Comparison of ENCODE assay signal across 11 cellular contexts in the genomic region with DNA sequence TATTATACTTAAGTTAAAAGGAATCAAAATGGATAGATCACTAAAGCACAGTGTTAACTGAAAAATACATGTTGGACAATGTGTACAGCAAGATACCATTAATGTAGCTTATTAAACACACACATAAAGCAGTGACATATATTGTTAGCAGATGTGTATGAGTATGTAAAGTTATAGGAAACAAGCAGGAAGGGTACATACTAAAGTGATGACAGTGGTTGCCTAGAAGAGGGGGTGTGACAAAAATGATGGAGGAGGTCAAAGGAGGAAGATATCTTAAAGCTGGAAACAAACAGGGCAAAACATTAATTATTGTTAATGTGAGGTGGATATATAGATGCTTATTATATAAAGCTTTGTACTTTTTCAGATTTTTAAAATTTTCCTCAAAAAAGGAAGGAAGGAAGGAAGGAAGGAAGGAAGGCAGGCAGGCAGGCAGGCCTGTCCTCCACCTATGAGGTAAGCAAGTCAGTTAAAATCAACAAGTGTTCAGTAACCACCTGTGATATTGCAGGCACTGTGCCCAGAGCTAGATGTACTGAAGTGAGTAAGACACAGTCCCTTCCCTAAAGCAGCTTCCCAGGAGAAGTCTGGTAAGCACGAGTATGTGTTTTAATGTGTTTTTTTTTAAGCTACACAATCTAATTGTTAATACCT.
A peak's percentile ranks its signal among the peaks of the same experiment; 100 is the strongest.
DNase-seq lines count a peak whose midpoint lies in the region; ATAC-seq and TF ChIP-seq lines count a peak whose summit lies in the region.
"Had no signal": no experiment of that assay in that cellular context is flagged by ENCODE, and none has a peak within 500 bp of the region (broad histone marks: within the 10 kb centered on the region; RNA-seq: fewer than 3 reads in every experiment).

No MANE protein-coding gene starts in this region.

- 23 to 33% methylated on average over 1 of the region's 1 CpG for WGBS in body of pancreas, 2 donors

- H3K27me3 ChIP-seq in body of pancreas (no peaks in the 10 kb centered on the region), lower lobe of right lung (ENCODE audit: low read depth) (no peaks in the 10 kb centered on the region)

- TF ChIP-seq CTCF in body of pancreas (IDR thresholded peaks at IDR 0.05) (no peak), lower lobe of right lung (IDR thresholded peaks at IDR 0.05) (no peak)

- H3K4me3 ChIP-seq in body of pancreas (no peak overlapping the region), lower lobe of right lung (no peak overlapping the region)

- no peak for TF ChIP-seq POLR2A in body of pancreas (IDR thresholded peaks at IDR 0.05)

- H3K9me3 ChIP-seq in body of pancreas (peaks cover 0 to 3% (median 0%) of the 10 kb centered on the region in 3 donors), lower lobe of right lung (no peaks in the 10 kb centered on the region)

- DNase-seq in EL, result peak; percentile 7
- DNase-seq in M059J (ENCODE audit: low read depth), result peak; percentile 88
- peak; percentile 74 to 91 (median 89) for DNase-seq in body of pancreas
- no peak for DNase-seq in lower lobe of right lung
- DNase-seq in stimulated activated naive CD8-positive, alpha-beta T cell treated with anti-CD3 and anti-CD28 coated beads, Interleukin-15, Interleukin-2, amounts not matched to agents 100 U/mL and 50 U/mL, for 24 hours, result no peak
- no peak for DNase-seq in activated effector memory CD4-positive, alpha-beta T cell treated with anti-CD3 and anti-CD28 coated beads, Interleukin-2, amount 50 U/mL, for 16 hours
- no peak for DNase-seq in middle frontal gyrus (ENCODE audit: extremely low spot score, low spot score)
- DNase-seq: activated naive CD4-positive, alpha-beta T cell treated with Interleukin-2 at 50 U/mL for 16 hours; CD4-positive, CD25-positive, alpha-beta regulatory T cell; NCI-H524 treated with DMSO at 0.1 percent for 48 hours had no signal

- no peaks in the 10 kb centered on the region for H3K4me1 ChIP-seq in body of pancreas
- no peaks in the 10 kb centered on the region for H3K4me1 ChIP-seq in lower lobe of right lung

- ATAC-seq in body of pancreas (peak; percentile 94), lower lobe of right lung (peak; percentile 57 to 76), GM19351 (IDR thresholded peaks at IDR 0.05; ENCODE audit: unreplicated experiment) (no peak)
- no peak for ATAC-seq in stimulated activated naive CD8-positive, alpha-beta T cell treated with anti-CD3 and anti-CD28 coated beads, Interleukin-15, Interleukin-2, amounts not matched to agents 100 U/mL and 50 U/mL, for 24 hours

- intact Hi-C loops in body of pancreas (cut with DNase I) (no loop called here), lower lobe of right lung (cut with DNase I) (no loop called here)

- H3K36me3 ChIP-seq in body of pancreas (replicated peaks in 1 of 2; ENCODE audit: insufficient read depth in 1 of 2, low read depth in 2 of 2) (no peaks in the 10 kb centered on the region), lower lobe of right lung (no peaks in the 10 kb centered on the region)

- H3K27ac ChIP-seq in body of pancreas (no peak overlapping the region), lower lobe of right lung (no peak overlapping the region)

Comparison
In these comparisons a context has a peak if more than half of its experiments do, and no peak if none do; other contexts are left out.
1. DNase-seq: peak in EL (single experiment), M059J (single experiment) and body of pancreas (4 of 4); none in lower lobe of right lung (single experiment), stimulated activated naive CD8-positive, alpha-beta T cell treated with anti-CD3 and anti-CD28 coated beads, Interleukin-15, Interleukin-2, amounts not matched to agents 100 U/mL and 50 U/mL, for 24 hours (single experiment), activated effector memory CD4-positive, alpha-beta T cell treated with anti-CD3 and anti-CD28 coated beads, Interleukin-2, amount 50 U/mL, for 16 hours (single experiment) and middle frontal gyrus (single experiment).
2. ATAC-seq: peak in body of pancreas (single experiment) and lower lobe of right lung (2 of 2); none in stimulated activated naive CD8-positive, alpha-beta T cell treated with anti-CD3 and anti-CD28 coated beads, Interleukin-15, Interleukin-2, amounts not matched to agents 100 U/mL and 50 U/mL, for 24 hours (single experiment) and GM19351 (single experiment).